ENCODE assay signal across 13 cellular contexts in the genomic region with DNA sequence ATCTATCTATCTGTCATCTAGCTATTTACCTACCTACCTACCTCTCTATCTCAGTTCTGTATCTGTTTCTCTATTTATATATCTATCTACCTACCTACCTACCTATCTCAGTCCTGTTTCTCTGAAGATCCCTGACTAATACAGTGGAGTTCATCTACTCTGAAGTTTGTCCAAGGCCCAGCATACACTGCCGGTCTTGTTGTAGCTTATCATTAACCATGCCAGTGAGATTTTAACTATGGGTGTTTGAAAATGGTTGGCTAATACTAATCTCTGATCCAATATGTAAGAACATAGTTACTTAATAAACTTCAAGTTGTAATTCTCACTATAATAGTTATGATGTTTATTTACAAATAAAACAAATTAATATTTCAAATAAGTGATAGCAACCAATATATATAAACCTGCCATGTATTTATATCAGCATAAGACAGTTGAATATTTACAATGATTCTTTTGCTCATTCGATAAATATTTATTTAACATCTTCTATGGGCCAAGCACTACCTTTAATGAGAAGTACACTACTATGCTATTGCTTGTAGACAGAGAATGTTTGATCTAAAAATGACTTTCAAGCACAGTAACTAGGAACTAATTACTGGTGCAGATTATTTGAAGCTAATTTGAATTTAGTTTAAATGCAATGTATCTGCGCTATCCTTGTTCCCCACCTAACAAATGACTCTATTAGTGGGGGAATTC.
"Had no signal": no experiment of that assay in that cellular context is flagged by ENCODE, and none has a peak within 500 bp of the region (broad histone marks: within the 10 kb centered on the region; RNA-seq: fewer than 3 reads in every experiment).

No MANE protein-coding gene starts in this region.

- H3K4me1 ChIP-seq: gastrocnemius medialis, testis had no signal

- DNase-seq: activated CD4-positive, alpha-beta T cell treated with anti-CD3 and anti-CD28 coated beads, Interleukin-2, amount 50 U/mL, for 48 hours; activated CD4-positive, CD25-positive, alpha-beta regulatory T cell treated with anti-CD3 and anti-CD28 coated beads, Interleukin-2, amount 50 U/mL, for 72 hours; activated gamma-delta T cell; activated T-cell treated with anti-CD3 and anti-CD28 coated beads, Interleukin-2, amount 50 U/mL, for 4 hours; gastrocnemius medialis; mesenchymal stem cell; stimulated activated CD4-positive, alpha-beta T cell treated with anti-CD3 and anti-CD28 coated beads, Interleukin-4, amount 100 ng/mL, for 4 hours; stimulated activated naive CD8-positive, alpha-beta T cell treated with anti-CD3 and anti-CD28 coated beads, Interleukin-15, amount 100 ng/mL, for 72 hours; SW 1271; testis had no signal

- H3K4me1 Mint-ChIP-seq: stimulated activated naive CD8-positive, alpha-beta T cell treated with anti-CD3 and anti-CD28 coated beads, Interleukin-15, amount 100 ng/mL, for 72 hours had no signal

- ATAC-seq: activated T-cell treated with anti-CD3 and anti-CD28 coated beads, Interleukin-2, amount 50 U/mL, for 4 hours; gastrocnemius medialis; stimulated activated naive CD8-positive, alpha-beta T cell treated with anti-CD3 and anti-CD28 coated beads, Interleukin-15, amount 100 ng/mL, for 72 hours had no signal

- H3K27me3 Mint-ChIP-seq: activated naive CD8-positive, alpha-beta T cell; stimulated activated naive CD8-positive, alpha-beta T cell treated with anti-CD3 and anti-CD28 coated beads, Interleukin-15, amount 100 ng/mL, for 72 hours had no signal

- H3K9me3 Mint-ChIP-seq: activated T-cell treated with anti-CD3 and anti-CD28 coated beads, Interleukin-2, amount 50 U/mL, for 4 hours; stimulated activated naive CD8-positive, alpha-beta T cell treated with anti-CD3 and anti-CD28 coated beads, Interleukin-15, amount 100 ng/mL, for 72 hours; T-helper 2 cell treated with Interferon-gamma antibody and Interleukin-4, amounts not matched to agents 5 μg/mL and 100 μg/mL, for 36 hours had no signal

- H3K4me3 Mint-ChIP-seq: activated naive CD8-positive, alpha-beta T cell; activated T-cell treated with anti-CD3 and anti-CD28 coated beads, Interleukin-2, amount 50 U/mL, for 4 hours; stimulated activated naive CD8-positive, alpha-beta T cell treated with anti-CD3 and anti-CD28 coated beads, Interleukin-15, amount 100 ng/mL, for 72 hours; T-helper 2 cell treated with Interferon-gamma antibody and Interleukin-4, amounts not matched to agents 5 μg/mL and 100 μg/mL, for 36 hours had no signal

- H3K36me3 ChIP-seq: gastrocnemius medialis had no signal

- H3K4me3 ChIP-seq: gastrocnemius medialis, testis had no signal

- H3K27ac Mint-ChIP-seq: activated naive CD8-positive, alpha-beta T cell; stimulated activated naive CD8-positive, alpha-beta T cell treated with anti-CD3 and anti-CD28 coated beads, Interleukin-15, amount 100 ng/mL, for 72 hours; T-helper 2 cell treated with Interferon-gamma antibody and Interleukin-4, amounts not matched to agents 5 μg/mL and 100 μg/mL, for 36 hours had no signal

- H3K36me3 Mint-ChIP-seq: activated naive CD8-positive, alpha-beta T cell had no signal

- H3K9me3 ChIP-seq: gastrocnemius medialis, testis had no signal

- H3K27ac ChIP-seq: gastrocnemius medialis, testis had no signal

- H3K27me3 ChIP-seq: gastrocnemius medialis, testis had no signal

- FAIRE-seq: endothelial cell of umbilical vein had no signal
